Comparison of ENCODE assay signal across 22 cellular contexts in genomic region chr11:18091731-18092130, GRCh38. TPM values are rescaled to one million over a fixed set of nuclear protein-coding genes. Genes with fewer than 3 reads are reported as not detected.
"Had no signal": no experiment of that assay in that cellular context is flagged by ENCODE, and none has a peak within 500 bp of the region (broad histone marks: within the 10 kb centered on the region; RNA-seq: fewer than 3 reads in every experiment).

No MANE protein-coding gene starts in this region.

- H3K27me3 Mint-ChIP-seq: activated T-helper 17 cell treated with anti-CD3 and anti-CD28 coated beads, Interleukin-2, amount 50 U/mL, for 72 hours; stimulated activated memory B cell treated with anti-CD40 and anti-IgM and Interleukin-4, amounts not matched to agents 10 μg/mL and 1 μg/mL and 100 μg/mL, for 72 hours had no signal

- H3K27ac Mint-ChIP-seq: activated T-helper 17 cell treated with anti-CD3 and anti-CD28 coated beads, Interleukin-2, amount 50 U/mL, for 72 hours; natural killer cell; stimulated activated memory B cell treated with anti-CD40 and anti-IgM and Interleukin-4, amounts not matched to agents 10 μg/mL and 1 μg/mL and 100 μg/mL, for 72 hours had no signal

- FAIRE-seq: kidney had no signal

- DNase-seq: activated CD4-positive, alpha-beta T cell treated with anti-CD3 and anti-CD28 coated beads for 48 hours; activated naive CD4-positive, alpha-beta T cell treated with anti-CD3 and anti-CD28 coated beads for 36 hours; dorsolateral prefrontal cortex; erythroblast; foreskin fibroblast; glutamatergic neuron; kidney; left ventricle myocardium inferior; mesenchymal stem cell; natural killer cell; stimulated activated CD4-positive, alpha-beta T cell treated with anti-CD3 and anti-CD28 coated beads, Interleukin-2, amount 100 ng/mL, for 48 hours; T-helper 1 cell; tibial artery; uterus had no signal

- H3K9me3 Mint-ChIP-seq: activated naive CD4-positive, alpha-beta T cell treated with anti-CD3 and anti-CD28 coated beads for 36 hours; activated T-helper 17 cell treated with anti-CD3 and anti-CD28 coated beads, Interleukin-2, amount 50 U/mL, for 72 hours; natural killer cell; stimulated activated memory B cell treated with anti-CD40 and anti-IgM and Interleukin-4, amounts not matched to agents 10 μg/mL and 1 μg/mL and 100 μg/mL, for 72 hours had no signal

- H3K27me3 ChIP-seq: ascending aorta, dorsolateral prefrontal cortex, neutrophil, tibial artery, uterus had no signal

- H3K4me3 ChIP-seq: ascending aorta, dorsolateral prefrontal cortex, left ventricle myocardium inferior, tibial artery, uterus had no signal

- H3K36me3 ChIP-seq: uterus had no signal

- H3K4me3 Mint-ChIP-seq: activated naive CD4-positive, alpha-beta T cell treated with anti-CD3 and anti-CD28 coated beads for 36 hours; activated T-helper 17 cell treated with anti-CD3 and anti-CD28 coated beads, Interleukin-2, amount 50 U/mL, for 72 hours; natural killer cell; stimulated activated memory B cell treated with anti-CD40 and anti-IgM and Interleukin-4, amounts not matched to agents 10 μg/mL and 1 μg/mL and 100 μg/mL, for 72 hours had no signal

- H3K9me3 ChIP-seq: ascending aorta, left ventricle myocardium inferior, neutrophil, tibial artery, uterus had no signal

- H3K4me1 Mint-ChIP-seq: activated T-helper 17 cell treated with anti-CD3 and anti-CD28 coated beads, Interleukin-2, amount 50 U/mL, for 72 hours; natural killer cell; stimulated activated memory B cell treated with anti-CD40 and anti-IgM and Interleukin-4, amounts not matched to agents 10 μg/mL and 1 μg/mL and 100 μg/mL, for 72 hours had no signal

- ATAC-seq: activated T-helper 17 cell treated with anti-CD3 and anti-CD28 coated beads, Interleukin-2, amount 50 U/mL, for 72 hours; natural killer cell; stimulated activated memory B cell treated with anti-CD40 and anti-IgM and Interleukin-4, amounts not matched to agents 10 μg/mL and 1 μg/mL and 100 μg/mL, for 72 hours had no signal

- H3K4me1 ChIP-seq: left ventricle myocardium inferior, tibial artery, uterus had no signal

- H3K27ac ChIP-seq: ascending aorta, dorsolateral prefrontal cortex, left ventricle myocardium inferior, neutrophil, tibial artery, uterus had no signal

RNA-seq across cellular contexts. Expression of gene MRGPRX3, which starts 40.6 kb away (rescaled TPM):
- total RNA-seq: activated CD8-positive, alpha-beta memory T cell treated with anti-CD3 and anti-CD28 coated beads for 36 hours; activated naive CD4-positive, alpha-beta T cell treated with anti-CD3 and anti-CD28 coated beads for 36 hours; activated T-helper 17 cell treated with anti-CD3 and anti-CD28 coated beads, Interleukin-2, amount 50 U/mL, for 72 hours; ascending aorta; cardiac septum; kidney; left ventricle myocardium inferior; natural killer cell; renal cortical epithelial cell; subcutaneous adipose tissue; uterus had no signal

RNA-seq across cellular contexts. Expression of gene TPH1, which starts 45.7 kb away (rescaled TPM):
- total RNA-seq: left ventricle myocardium inferior had no signal
